Comparison of ENCODE assay signal across 10 cellular contexts in genomic region chr5:172223901-172224873, GRCh38.
DNase-seq lines count a peak whose midpoint lies in the region; ATAC-seq lines count a peak whose summit lies in the region.
"Had no signal": no experiment of that assay in that cellular context is flagged by ENCODE, and none has a peak within 500 bp of the region (broad histone marks: within the 10 kb centered on the region; RNA-seq: fewer than 3 reads in every experiment).

No MANE protein-coding gene starts in this region.

- peak; percentile 79 for DNase-seq in activated CD4-positive, alpha-beta T cell treated with anti-CD3 and anti-CD28 coated beads for 48 hours
- DNase-seq in stimulated activated CD4-positive, alpha-beta T cell treated with anti-CD3 and anti-CD28 coated beads, Interleukin-1b, Interleukin-23, amount 100 ng/mL, for 4 hours (ENCODE audit: low read depth in 2 of 2): peak; percentile 5 to 27
- DNase-seq in NCI-H1105 treated with DMSO at 0.1 percent for 48 hours (lab: John Stamatoyannopoulos, UW) (no peak), NCI-H69 (lab: John Stamatoyannopoulos, UW) (no peak), NCI-H526 treated with DMSO at 0.1 percent for 48 hours (lab: John Stamatoyannopoulos, UW) (no peak), T1000 (lab: John Stamatoyannopoulos, UW) (no peak)
- DNase-seq: H7, right cardiac atrium had no signal

- peak; percentile 89 for ATAC-seq in GM18907 (IDR thresholded peaks at IDR 0.05; ENCODE audit: unreplicated experiment)
- ATAC-seq in HG02678 (IDR thresholded peaks at IDR 0.05; ENCODE audit: unreplicated experiment): peak; percentile 78
- ATAC-seq: right cardiac atrium had no signal

Comparison
In these comparisons a context has a peak if more than half of its experiments do, and no peak if none do; other contexts are left out.
1. DNase-seq: peak in activated CD4-positive, alpha-beta T cell treated with anti-CD3 and anti-CD28 coated beads for 48 hours (single experiment) and stimulated activated CD4-positive, alpha-beta T cell treated with anti-CD3 and anti-CD28 coated beads, Interleukin-1b, Interleukin-23, amount 100 ng/mL, for 4 hours (2 of 2); none in NCI-H1105 treated with DMSO at 0.1 percent for 48 hours (single experiment), NCI-H69 (single experiment), NCI-H526 treated with DMSO at 0.1 percent for 48 hours (single experiment) and T1000 (single experiment).